ENCODE assay signal across 8 cellular contexts in genomic region chr10:110857265-110858158, GRCh38. TPM values are rescaled to one million over a fixed set of nuclear protein-coding genes. Genes with fewer than 3 reads are reported as not detected.
A peak's percentile ranks its signal among the peaks of the same experiment; 100 is the strongest.
DNase-seq lines count a peak whose midpoint lies in the region; ATAC-seq, FAIRE-seq and TF ChIP-seq lines count a peak whose summit lies in the region.
"Had no signal": no experiment of that assay in that cellular context is flagged by ENCODE, and none has a peak within 500 bp of the region (broad histone marks: within the 10 kb centered on the region; RNA-seq: fewer than 3 reads in every experiment).

No MANE protein-coding gene starts in this region.

- ATAC-seq in HG03196 (IDR thresholded peaks at IDR 0.05; ENCODE audit: unreplicated experiment): peak; percentile 31

- intact Hi-C loops in esophagus squamous epithelium (cut with DNase I): no loop called here
- intact Hi-C loops in kidney (cut with DNase I): no loop called here

- H3K36me3 ChIP-seq in esophagus squamous epithelium: no peaks in the 10 kb centered on the region
- no peaks in the 10 kb centered on the region for H3K36me3 ChIP-seq in rectal smooth muscle tissue (ENCODE audit: control insufficient read depth, insufficient read depth, low read length)
- no peaks in the 10 kb centered on the region for H3K36me3 ChIP-seq in WERI-Rb-1
- H3K36me3 ChIP-seq in kidney (ENCODE audit: control insufficient read depth in 1 of 2, insufficient read depth in 2 of 2, low read length in 2 of 2): no peaks in the 10 kb centered on the region
- H3K36me3 ChIP-seq: tibial nerve had no signal

- H3K4me1 ChIP-seq in esophagus squamous epithelium (peaks cover 45 to 64% (median 53%) of the 10 kb centered on the region in 3 donors), rectal smooth muscle tissue (ENCODE audit: control insufficient read depth, insufficient read depth, low read length) (no peaks in the 10 kb centered on the region), kidney (ENCODE audit: control insufficient read depth in 1 of 2, insufficient read depth in 1 of 2, low read depth in 1 of 2, low read length in 2 of 2) (peaks cover 11 to 13% of the 10 kb centered on the region in 2 donors)

- H3K9me3 ChIP-seq in esophagus squamous epithelium (no peaks in the 10 kb centered on the region), WERI-Rb-1 (ENCODE audit: severe bottlenecking) (no peaks in the 10 kb centered on the region), kidney (ENCODE audit: control insufficient read depth in 1 of 2, low read length in 2 of 2) (no peaks in the 10 kb centered on the region)
- H3K9me3 ChIP-seq: tibial nerve had no signal

- H3K27ac ChIP-seq in esophagus squamous epithelium (peak overlapping the region; percentile 37 to 100 (median 87)), rectal smooth muscle tissue (ENCODE audit: low read depth, low read length) (peak overlapping the region; percentile 4), WERI-Rb-1 (no peak overlapping the region), kidney (ENCODE audit: low read depth in 2 of 2, low read length in 2 of 2) (peak overlapping the region in 1 of 2 donors; percentile 18)

- H3K9ac ChIP-seq in rectal smooth muscle tissue (ENCODE audit: low read length) (no peak overlapping the region), kidney (ENCODE audit: low read length in 2 of 2) (no peak overlapping the region)

- TF ChIP-seq CTCF in esophagus squamous epithelium (IDR thresholded peaks at IDR 0.05) (peak in 1 of 6 experiments; percentile 10), WERI-Rb-1 (IDR thresholded peaks at IDR 0.05; ENCODE audit: low read depth, low read length) (no peak), kidney (IDR thresholded peaks at IDR 0.05; ENCODE audit: borderline replicate concordance, extremely low read depth, insufficient read depth) (no peak)

- FAIRE-seq in GM12891 (lab: Jason Lieb, UNC) (peak; percentile 86), kidney (lab: Jason Lieb, UNC) (no peak)

- no peak overlapping the region for H3K4me3 ChIP-seq in esophagus squamous epithelium
- H3K4me3 ChIP-seq in rectal smooth muscle tissue (ENCODE audit: low read length): peak overlapping the region; percentile 34
- H3K4me3 ChIP-seq in WERI-Rb-1 (ENCODE audit: low read depth, low read length): no peak overlapping the region
- H3K4me3 ChIP-seq in kidney (ENCODE audit: low read length in 2 of 2): no peak overlapping the region
- H3K4me3 ChIP-seq: tibial nerve had no signal

- H3K27me3 ChIP-seq in esophagus squamous epithelium: no peaks in the 10 kb centered on the region
- H3K27me3 ChIP-seq in rectal smooth muscle tissue (ENCODE audit: control insufficient read depth, insufficient read depth, low read length): no peaks in the 10 kb centered on the region
- H3K27me3 ChIP-seq in WERI-Rb-1 (ENCODE audit: insufficient read depth, low read depth, severe bottlenecking): no peaks in the 10 kb centered on the region
- H3K27me3 ChIP-seq: tibial nerve had no signal

- TF ChIP-seq POLR2A in GM12891 (IDR thresholded peaks at IDR 0.05; ENCODE audit: low read depth, low read length): no peak
- peak in 1 of 4 donors; percentile 13 for TF ChIP-seq POLR2A in esophagus squamous epithelium (IDR thresholded peaks at IDR 0.05)

- DNase-seq in GM12891 (ENCODE audit: insufficient read length, low spot score) (no peak), RPMI8226 (peak; percentile 81), esophagus squamous epithelium (lab: John Stamatoyannopoulos, UW) (no peak), WERI-Rb-1 (no peak), kidney (no peak)

- 45 to 63% methylated on average over 4 to 5 of the region's 12 CpGs for WGBS in esophagus squamous epithelium, 2 donors

TF ChIP-seq in GM12891, 5 proteins besides CTCF, POLR2A, EP300 and RAD21:
- TF ChIP-seq POLR2AphosphoS5 (IDR thresholded peaks at IDR 0.05; ENCODE audit: low read depth, low read length) (no peak), POU2F2 (IDR thresholded peaks at IDR 0.05; ENCODE audit: low read depth, low read length) (0 out of 2 replicates have a peak, but pooled peaks have one; percentile 27)

RNA-seq across cellular contexts. Expression of gene PDCD4, which starts 14.2 kb away (rescaled TPM):
- 287 TPM for polyA plus RNA-seq in GM12891 (2012; ENCODE audit: low read depth, missing spikeins)
- total RNA-seq in esophagus squamous epithelium (100 to 1,000 TPM in 3 of 4 donors, 10 to 100 TPM in 1; 68.3 to 299 (median 171) TPM), kidney (75.9 TPM)
- polyA plus RNA-seq in kidney (ENCODE audit: insufficient read depth, low read depth, low replicate concordance): 57.7 TPM
